21 cellular contexts compared by ENCODE assay signal in genomic region chr6:39984051-39984450, GRCh38.
"Had no signal": no experiment of that assay in that cellular context is flagged by ENCODE, and none has a peak within 500 bp of the region (broad histone marks: within the 10 kb centered on the region; RNA-seq: fewer than 3 reads in every experiment).

No MANE protein-coding gene starts in this region.

- H3K4me1 Mint-ChIP-seq: naive B cell; naive thymus-derived CD8-positive, alpha-beta T cell had no signal

- H3K4me3 ChIP-seq: gastrocnemius medialis, heart left ventricle, hepatocyte, left lung, lower lobe of right lung, mucosa of descending colon had no signal

- H3K27me3 ChIP-seq: gastrocnemius medialis, heart left ventricle, hepatocyte, left lung had no signal

- H3K9me3 Mint-ChIP-seq: dendritic cell treated with granulocyte-macrophage colony-stimulating factor and Interleukin-4, amounts not matched to agents 40 ng/mL and 50 ng/mL, for 4 days; effector memory CD8-positive, alpha-beta T cell; endodermal cell; mesothelial cell of epicardium; naive thymus-derived CD8-positive, alpha-beta T cell had no signal

- H3K27ac Mint-ChIP-seq: dendritic cell treated with granulocyte-macrophage colony-stimulating factor and Interleukin-4, amounts not matched to agents 40 ng/mL and 50 ng/mL, for 4 days; effector memory CD8-positive, alpha-beta T cell; endodermal cell; mesothelial cell of epicardium; naive B cell had no signal

- H3K36me3 Mint-ChIP-seq: mesothelial cell of epicardium; naive B cell; naive thymus-derived CD8-positive, alpha-beta T cell had no signal

- H3K9me3 ChIP-seq: gastrocnemius medialis, heart left ventricle, left lung, lower lobe of right lung, mucosa of descending colon had no signal

- DNase-seq: cortex of kidney; effector CD8-positive, alpha-beta T cell; effector memory CD8-positive, alpha-beta T cell; endodermal cell; erythroblast; foreskin fibroblast; foreskin melanocyte; gastrocnemius medialis; heart left ventricle; left cardiac atrium; left lung; left ventricle myocardium superior; lower lobe of right lung; mesenchymal stem cell; mucosa of descending colon; naive B cell; naive thymus-derived CD8-positive, alpha-beta T cell had no signal

- ATAC-seq: effector memory CD8-positive, alpha-beta T cell; gastrocnemius medialis; heart left ventricle; left cardiac atrium; left ventricle myocardium superior; lower lobe of right lung; mucosa of descending colon; naive thymus-derived CD8-positive, alpha-beta T cell had no signal

- H3K27ac ChIP-seq: epithelial cell of prostate, gastrocnemius medialis, heart left ventricle, hepatocyte, left lung, lower lobe of right lung had no signal

- H3K4me3 Mint-ChIP-seq: dendritic cell treated with granulocyte-macrophage colony-stimulating factor and Interleukin-4, amounts not matched to agents 40 ng/mL and 50 ng/mL, for 4 days; effector memory CD8-positive, alpha-beta T cell; endodermal cell; mesothelial cell of epicardium; naive B cell; naive thymus-derived CD8-positive, alpha-beta T cell had no signal

- H3K36me3 ChIP-seq: gastrocnemius medialis, heart left ventricle, left lung, lower lobe of right lung had no signal
